8 cellular contexts compared by ENCODE assay signal in genomic region chr4:2262944-2263250, GRCh38. TPM values are rescaled to one million over a fixed set of nuclear protein-coding genes. Genes with fewer than 3 reads are reported as not detected.
DNase-seq lines count a peak whose midpoint lies in the region; ATAC-seq lines count a peak whose summit lies in the region.

No MANE protein-coding gene starts in this region.

- H3K27ac Mint-ChIP-seq in activated naive CD8-positive, alpha-beta T cell, result no peak overlapping the region
- peak overlapping the region; percentile 80 for H3K27ac Mint-ChIP-seq in stimulated activated naive B cell treated with anti-CD40 and anti-IgM and Interleukin-4, amounts not matched to agents 10 μg/mL and 1 μg/mL and 100 μg/mL, for 72 hours

- H3K4me3 Mint-ChIP-seq in activated naive CD8-positive, alpha-beta T cell, result peak overlapping the region; percentile 65
- H3K4me3 Mint-ChIP-seq in stimulated activated naive B cell treated with anti-CD40 and anti-IgM and Interleukin-4, amounts not matched to agents 10 μg/mL and 1 μg/mL and 100 μg/mL, for 72 hours, result peak overlapping the region; percentile 86

- in situ Hi-C loops in ACHN (cut with HindIII; ENCODE audit: low pct_ligation_motif_present, low pct_unique_long_range_greater_than_20kb, low sequenced_read_pairs), result no loop called here

- no peak for DNase-seq in stimulated activated naive B cell treated with anti-CD40 and anti-IgM and Interleukin-4, amounts not matched to agents 10 μg/mL and 1 μg/mL and 100 μg/mL, for 72 hours
- no peak for DNase-seq in ACHN
- no peak for DNase-seq in NCI-H226
- DNase-seq in mucosa of gallbladder (ENCODE audit: low spot score), result no peak
- DNase-seq in activated gamma-delta T cell (lab: John Stamatoyannopoulos, UW), result no peak

- H3K36me3 ChIP-seq in HUES6 (ENCODE audit: control insufficient read depth, insufficient read depth, low read length) (no peaks in the 10 kb centered on the region), iPS-20b (ENCODE audit: insufficient read depth, low read depth, low read length) (no peaks in the 10 kb centered on the region)

- H3K27ac ChIP-seq in HUES6 (ENCODE audit: low read depth, low read length) (peak overlapping the region; percentile 65; the same call in 1 of the 2 replicates), iPS-20b (ENCODE audit: low read length) (no peak overlapping the region)

- no peak for ATAC-seq in stimulated activated naive B cell treated with anti-CD40 and anti-IgM and Interleukin-4, amounts not matched to agents 10 μg/mL and 1 μg/mL and 100 μg/mL, for 72 hours (replicated peaks)

- H3K4me3 ChIP-seq in HUES6 (ENCODE audit: low read depth, low read length) (peak overlapping the region; percentile 85), iPS-20b (ENCODE audit: low read length) (peak overlapping the region; percentile 66; the same call in 1 of the 2 replicates)

- 0 out of 2 replicates have a peak, but pooled peaks cover 9% of the 10 kb centered on the region for H3K27me3 ChIP-seq in HUES6 (ENCODE audit: control insufficient read depth, insufficient read depth, low read length)
- peaks cover 4% of the 10 kb centered on the region; the same call in 1 of the 2 replicates for H3K27me3 ChIP-seq in iPS-20b (ENCODE audit: insufficient read depth, low read length)

- no peaks in the 10 kb centered on the region for H3K9me3 ChIP-seq in HUES6 (ENCODE audit: control insufficient read depth, insufficient read depth, low read depth, low read length)
- no peaks in the 10 kb centered on the region for H3K9me3 ChIP-seq in iPS-20b (ENCODE audit: insufficient read depth, low read depth, low read length)

- no peaks in the 10 kb centered on the region for H3K9me3 Mint-ChIP-seq in activated naive CD8-positive, alpha-beta T cell (ENCODE audit: low read depth)
- H3K9me3 Mint-ChIP-seq in stimulated activated naive B cell treated with anti-CD40 and anti-IgM and Interleukin-4, amounts not matched to agents 10 μg/mL and 1 μg/mL and 100 μg/mL, for 72 hours, result no peaks in the 10 kb centered on the region

- H3K36me3 Mint-ChIP-seq in activated naive CD8-positive, alpha-beta T cell, result no peaks in the 10 kb centered on the region
- no peaks in the 10 kb centered on the region for H3K36me3 Mint-ChIP-seq in stimulated activated naive B cell treated with anti-CD40 and anti-IgM and Interleukin-4, amounts not matched to agents 10 μg/mL and 1 μg/mL and 100 μg/mL, for 72 hours

- no peaks in the 10 kb centered on the region for H3K27me3 Mint-ChIP-seq in activated naive CD8-positive, alpha-beta T cell
- no peaks in the 10 kb centered on the region for H3K27me3 Mint-ChIP-seq in stimulated activated naive B cell treated with anti-CD40 and anti-IgM and Interleukin-4, amounts not matched to agents 10 μg/mL and 1 μg/mL and 100 μg/mL, for 72 hours

- H3K9ac ChIP-seq in HUES6 (ENCODE audit: low read length), result peak overlapping the region; percentile 79
- H3K9ac ChIP-seq in iPS-20b (ENCODE audit: low read depth, low read length), result peak overlapping the region; percentile 72; the same call in 1 of the 2 replicates

- H3K4me1 ChIP-seq in HUES6 (ENCODE audit: control insufficient read depth, insufficient read depth, low read length) (no peaks in the 10 kb centered on the region; the same call in 1 of the 2 replicates), iPS-20b (ENCODE audit: insufficient read depth, low read length) (no peaks in the 10 kb centered on the region)

- peaks cover 3% of the 10 kb centered on the region for H3K4me1 Mint-ChIP-seq in activated naive CD8-positive, alpha-beta T cell (ENCODE audit: low read depth)
- peaks cover 4 to 13% of the 10 kb centered on the region in 2 donors for H3K4me1 Mint-ChIP-seq in stimulated activated naive B cell treated with anti-CD40 and anti-IgM and Interleukin-4, amounts not matched to agents 10 μg/mL and 1 μg/mL and 100 μg/mL, for 72 hours

RNA-seq across cellular contexts. Expression of gene MXD4, which starts 1.0 kb away (rescaled TPM):
- 98.4 TPM for total RNA-seq in mucosa of gallbladder

RNA-seq across cellular contexts. Expression of gene HAUS3, which starts 21.0 kb away (rescaled TPM):
- total RNA-seq in mucosa of gallbladder, result 12.0 TPM

RNA-seq across cellular contexts. Expression of gene POLN, which starts 21.0 kb away (rescaled TPM):
- total RNA-seq in mucosa of gallbladder, result 7.7 TPM
